1 cellular context compared by ENCODE assay signal in the genomic region with DNA sequence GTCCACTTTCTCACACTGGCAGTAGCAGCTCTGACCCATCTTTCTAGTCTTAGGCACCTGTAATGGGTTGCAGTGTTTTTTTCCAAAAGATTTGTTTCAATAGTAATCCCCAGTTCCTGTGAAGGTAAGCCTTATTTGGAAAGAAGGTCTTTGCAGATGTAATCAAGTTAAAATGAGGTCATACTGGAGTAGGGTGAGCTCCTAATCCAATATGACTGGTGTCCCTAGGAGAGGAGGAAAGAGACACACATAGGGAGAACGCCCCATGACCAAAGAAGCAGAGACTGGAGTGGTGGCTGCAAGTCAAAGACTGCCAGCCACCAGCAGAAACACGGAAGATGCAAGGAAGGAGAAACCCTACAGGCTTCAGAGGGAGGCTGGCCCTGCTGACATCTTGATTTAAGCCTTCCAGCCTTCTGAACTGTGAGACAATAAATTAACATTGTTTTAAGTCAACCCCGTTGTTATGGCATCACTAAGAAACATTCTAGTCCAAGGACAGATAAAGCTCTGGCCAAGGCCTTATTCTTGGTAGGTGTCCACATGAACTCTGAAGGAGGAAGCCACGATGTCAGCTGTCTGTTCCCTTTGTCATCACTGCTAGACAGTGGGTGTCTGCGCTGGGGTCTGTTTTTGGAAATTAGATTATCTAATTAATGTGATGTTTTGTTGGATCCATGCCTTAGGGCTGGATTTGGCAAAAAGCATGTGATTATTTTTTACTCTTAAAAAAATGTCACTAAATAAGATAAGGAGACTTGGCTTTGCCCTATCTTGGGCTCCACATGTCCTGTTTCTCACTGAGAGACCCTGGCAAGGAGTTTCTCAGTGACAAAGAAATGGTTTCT.
TF ChIP-seq lines count a peak whose summit lies in the region.

No MANE protein-coding gene starts in this region.

TF ChIP-seq in K562, 482 proteins besides CTCF, POLR2A, EP300 and RAD21:
- TF ChIP-seq NBN (IDR thresholded peaks at IDR 0.05; ENCODE audit: low read depth) (no peak), SMAD4 (CRISPR knock-in tag; conservative IDR thresholded peaks at IDR 0.05) (no peak), RFX1 (IDR thresholded peaks at IDR 0.05) (peak; percentile 18; the same call in 1 of the 2 replicates), LARP7 (IDR thresholded peaks at IDR 0.05) (no peak), PTRF (tag; IDR thresholded peaks at IDR 0.05) (no peak), SRSF3 (IDR thresholded peaks at IDR 0.05; ENCODE audit: insufficient read depth, low read length) (no peak), NR2C2 (CRISPR knock-in tag; IDR thresholded peaks at IDR 0.05) (no peak), NR2C2 (tag; IDR thresholded peaks at IDR 0.05) (peak; percentile 40; the same call in 1 of the 2 replicates), MEIS2 (IDR thresholded peaks at IDR 0.05; ENCODE audit: partially characterized antibody) (peak; percentile 52)
- TF ChIP-seq, protein P1, sequence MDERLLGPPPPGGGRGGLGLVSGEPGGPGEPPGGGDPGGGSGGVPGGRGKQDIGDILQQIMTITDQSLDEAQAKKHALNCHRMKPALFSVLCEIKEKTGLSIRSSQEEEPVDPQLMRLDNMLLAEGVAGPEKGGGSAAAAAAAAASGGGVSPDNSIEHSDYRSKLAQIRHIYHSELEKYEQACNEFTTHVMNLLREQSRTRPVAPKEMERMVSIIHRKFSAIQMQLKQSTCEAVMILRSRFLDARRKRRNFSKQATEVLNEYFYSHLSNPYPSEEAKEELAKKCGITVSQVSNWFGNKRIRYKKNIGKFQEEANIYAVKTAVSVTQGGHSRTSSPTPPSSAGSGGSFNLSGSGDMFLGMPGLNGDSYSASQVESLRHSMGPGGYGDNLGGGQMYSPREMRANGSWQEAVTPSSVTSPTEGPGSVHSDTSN (CRISPR knock-in tag; IDR thresholded peaks at IDR 0.05; ENCODE audit: low read depth), result no peak
- TF ChIP-seq, protein P1 (tag; conservative IDR thresholded peaks at IDR 0.05; ENCODE audit: low read depth), result peak; percentile 89
TF ChIP-seq in K562: peak in this region for 4.
